12 cellular contexts compared by ENCODE assay signal in genomic region chr20:12928755-12929401, GRCh38.
A peak's percentile ranks its signal among the peaks of the same experiment; 100 is the strongest.
DNase-seq lines count a peak whose midpoint lies in the region; ATAC-seq and TF ChIP-seq lines count a peak whose summit lies in the region.
"Had no signal": no experiment of that assay in that cellular context is flagged by ENCODE, and none has a peak within 500 bp of the region (broad histone marks: within the 10 kb centered on the region; RNA-seq: fewer than 3 reads in every experiment).

No MANE protein-coding gene starts in this region.

- H3K9me3 ChIP-seq in SJSA1 (replicated peaks) (no peaks in the 10 kb centered on the region), skeletal muscle satellite cell (replicated peaks; ENCODE audit: low read length) (no peaks in the 10 kb centered on the region)
- H3K9me3 ChIP-seq: upper lobe of right lung had no signal

- H3K9ac ChIP-seq in skeletal muscle satellite cell (ENCODE audit: low read depth, low read length): peak overlapping the region; percentile 5

- CTCF ChIA-PET in activated CD4-positive, alpha-beta T cell treated with anti-CD3 and anti-CD28 coated beads for 36 hours (lab: Charles Lee): interaction anchor here (1.0 to 1.5 kb wide), 2 partner anchors 175 to 178 kb away, joined by 3 read pairs; no protein-coding TSS in a partner anchor

- no peak overlapping the region for H3K4me3 Mint-ChIP-seq in activated CD4-positive, alpha-beta T cell treated with anti-CD3 and anti-CD28 coated beads for 36 hours
- H3K4me3 Mint-ChIP-seq in stimulated activated memory B cell treated with anti-CD40 and anti-IgM and Interleukin-4, amounts not matched to agents 10 μg/mL and 1 μg/mL and 100 μg/mL, for 72 hours: no peak overlapping the region

- H3K4me3 ChIP-seq in SJSA1 (no peak overlapping the region), foreskin fibroblast (ENCODE audit: low read depth in 1 of 2, low read length in 2 of 2) (no peak overlapping the region), skeletal muscle satellite cell (ENCODE audit: low read length) (no peak overlapping the region)
- H3K4me3 ChIP-seq: upper lobe of right lung had no signal

- H3K27me3 ChIP-seq in SJSA1 (replicated peaks) (no peaks in the 10 kb centered on the region), skeletal muscle satellite cell (ENCODE audit: control insufficient read depth, insufficient read depth, low read length) (peaks cover 4% of the 10 kb centered on the region)
- H3K27me3 ChIP-seq: upper lobe of right lung had no signal

- no peaks in the 10 kb centered on the region for H3K27me3 Mint-ChIP-seq in activated CD4-positive, alpha-beta T cell treated with anti-CD3 and anti-CD28 coated beads for 36 hours
- no peaks in the 10 kb centered on the region for H3K27me3 Mint-ChIP-seq in stimulated activated memory B cell treated with anti-CD40 and anti-IgM and Interleukin-4, amounts not matched to agents 10 μg/mL and 1 μg/mL and 100 μg/mL, for 72 hours

- H3K36me3 Mint-ChIP-seq in activated CD4-positive, alpha-beta T cell treated with anti-CD3 and anti-CD28 coated beads for 36 hours (ENCODE audit: low read depth): no peaks in the 10 kb centered on the region
- H3K36me3 Mint-ChIP-seq in stimulated activated memory B cell treated with anti-CD40 and anti-IgM and Interleukin-4, amounts not matched to agents 10 μg/mL and 1 μg/mL and 100 μg/mL, for 72 hours: no peaks in the 10 kb centered on the region

- H3K27ac ChIP-seq in SJSA1: peak overlapping the region; percentile 43
- H3K27ac ChIP-seq: upper lobe of right lung had no signal

- ATAC-seq in activated CD4-positive, alpha-beta T cell treated with anti-CD3 and anti-CD28 coated beads for 36 hours: peak; percentile 74
- ATAC-seq in stimulated activated memory B cell treated with anti-CD40 and anti-IgM and Interleukin-4, amounts not matched to agents 10 μg/mL and 1 μg/mL and 100 μg/mL, for 72 hours: no peak
- no peak for ATAC-seq in HG02981 (IDR thresholded peaks at IDR 0.05; ENCODE audit: unreplicated experiment)
- ATAC-seq: upper lobe of right lung had no signal

- peak overlapping the region; percentile 57 for H3K4me2 ChIP-seq in skeletal muscle satellite cell (ENCODE audit: low read length)

- no peak for DNase-seq in activated CD4-positive, alpha-beta T cell treated with anti-CD3 and anti-CD28 coated beads for 36 hours
- DNase-seq in activated CD4-positive, alpha-beta T cell treated with anti-CD3 and anti-CD28 coated beads for 48 hours: no peak
- DNase-seq in SJSA1 (ENCODE audit: low read depth in 1 of 2, low spot score in 2 of 2) (peak in 1 of 2 experiments; percentile 66), foreskin fibroblast (peak; percentile 64 to 78), NCI-H2196 (lab: John Stamatoyannopoulos, UW; ENCODE audit: unreplicated experiment) (no peak)
- DNase-seq: 8988T; activated naive CD4-positive, alpha-beta T cell treated with Interleukin-2 at 50 U/mL for 16 hours; erythroblast; upper lobe of right lung had no signal

- peaks cover 33% of the 10 kb centered on the region for H3K4me1 ChIP-seq in SJSA1 (replicated peaks)
- peaks cover 38% of the 10 kb centered on the region for H3K4me1 ChIP-seq in skeletal muscle satellite cell (ENCODE audit: control insufficient read depth, insufficient read depth, low read length)

- H3K36me3 ChIP-seq in SJSA1 (no peaks in the 10 kb centered on the region), skeletal muscle satellite cell (ENCODE audit: insufficient read depth, low read length) (no peaks in the 10 kb centered on the region)
- H3K36me3 ChIP-seq: upper lobe of right lung had no signal

- no peak overlapping the region for H3K27ac Mint-ChIP-seq in activated CD4-positive, alpha-beta T cell treated with anti-CD3 and anti-CD28 coated beads for 36 hours
- no peak overlapping the region for H3K27ac Mint-ChIP-seq in stimulated activated memory B cell treated with anti-CD40 and anti-IgM and Interleukin-4, amounts not matched to agents 10 μg/mL and 1 μg/mL and 100 μg/mL, for 72 hours

- no peak for TF ChIP-seq CTCF in foreskin fibroblast (IDR thresholded peaks at IDR 0.05; ENCODE audit: low read depth, low read length)

- intact Hi-C loops in activated CD4-positive, alpha-beta T cell treated with anti-CD3 and anti-CD28 coated beads for 36 hours (cut with DNase I, micrococcal nuclease): loop anchor here in 1 of 2 experiments (5.0 kb wide), 2 partner anchors 78 to 858 kb away; partner anchors contain the start of genes NDUFAF5 and SPTLC3

- POLR2A ChIA-PET in activated CD4-positive, alpha-beta T cell treated with anti-CD3 and anti-CD28 coated beads for 36 hours (lab: Charles Lee): interaction anchor here (0.5 kb wide), 1 partner anchor 317 kb away, joined by 4 read pairs; no protein-coding TSS in a partner anchor

- peaks cover 11% of the 10 kb centered on the region for H3K4me1 Mint-ChIP-seq in activated CD4-positive, alpha-beta T cell treated with anti-CD3 and anti-CD28 coated beads for 36 hours
- peaks cover 5% of the 10 kb centered on the region for H3K4me1 Mint-ChIP-seq in stimulated activated memory B cell treated with anti-CD40 and anti-IgM and Interleukin-4, amounts not matched to agents 10 μg/mL and 1 μg/mL and 100 μg/mL, for 72 hours

- H3K9me3 Mint-ChIP-seq in activated CD4-positive, alpha-beta T cell treated with anti-CD3 and anti-CD28 coated beads for 36 hours (ENCODE audit: low read depth): no peaks in the 10 kb centered on the region
- H3K9me3 Mint-ChIP-seq in stimulated activated memory B cell treated with anti-CD40 and anti-IgM and Interleukin-4, amounts not matched to agents 10 μg/mL and 1 μg/mL and 100 μg/mL, for 72 hours: no peaks in the 10 kb centered on the region

Comparison
In these comparisons a context has a peak if more than half of its experiments do, and no peak if none do; other contexts are left out.
1. DNase-seq: peak in foreskin fibroblast (2 of 2); none in activated CD4-positive, alpha-beta T cell treated with anti-CD3 and anti-CD28 coated beads for 36 hours (single experiment), activated CD4-positive, alpha-beta T cell treated with anti-CD3 and anti-CD28 coated beads for 48 hours (single experiment) and NCI-H2196 (single experiment).